2 cellular contexts compared by ENCODE assay signal in genomic region chr14:23925523-23926075, GRCh38.
A peak's percentile ranks its signal among the peaks of the same experiment; 100 is the strongest.
TF ChIP-seq lines count a peak whose summit lies in the region.

No MANE protein-coding gene starts in this region.

TF ChIP-seq in HepG2, 621 proteins besides CTCF, POLR2A, EP300 and RAD21:
- TF ChIP-seq ZKSCAN1 (IDR thresholded peaks at IDR 0.05; ENCODE audit: low read length) (no peak), ZBTB33 (CRISPR knock-in tag; IDR thresholded peaks at IDR 0.05) (no peak), MAFF (IDR thresholded peaks at IDR 0.05; ENCODE audit: low read depth, low read length) (peak; percentile 100), MAFG (CRISPR knock-in tag; IDR thresholded peaks at IDR 0.05) (peak; percentile 70; the same call in 1 of the 2 replicates), MAFK (conservative IDR thresholded peaks at IDR 0.05 in 1 of 2, IDR thresholded peaks at IDR 0.05 in 1 of 2; ENCODE audit: low read length in 2 of 2) (peak; percentile 100), ZNF629 (CRISPR knock-in tag; conservative IDR thresholded peaks at IDR 0.05) (peak; percentile 59; the same call in 1 of the 2 replicates)
- TF ChIP-seq, protein P1, sequence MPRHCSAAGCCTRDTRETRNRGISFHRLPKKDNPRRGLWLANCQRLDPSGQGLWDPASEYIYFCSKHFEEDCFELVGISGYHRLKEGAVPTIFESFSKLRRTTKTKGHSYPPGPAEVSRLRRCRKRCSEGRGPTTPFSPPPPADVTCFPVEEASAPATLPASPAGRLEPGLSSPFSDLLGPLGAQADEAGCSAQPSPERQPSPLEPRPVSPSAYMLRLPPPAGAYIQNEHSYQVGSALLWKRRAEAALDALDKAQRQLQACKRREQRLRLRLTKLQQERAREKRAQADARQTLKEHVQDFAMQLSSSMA (CRISPR knock-in tag; IDR thresholded peaks at IDR 0.05) = 0 out of 2 replicates have a peak, but pooled peaks have one; percentile 13
TF ChIP-seq in HepG2: peak in this region for 5.

TF ChIP-seq in K562, 482 proteins besides CTCF, POLR2A, EP300 and RAD21:
- TF ChIP-seq MAFK (IDR thresholded peaks at IDR 0.05; ENCODE audit: low read length) (peak; percentile 93), RFX7 (CRISPR knock-in tag; IDR thresholded peaks at IDR 0.05) (no peak), C11orf30 (IDR thresholded peaks at IDR 0.05; ENCODE audit: low read depth) (peak; percentile 86), ZNF316 (IDR thresholded peaks at IDR 0.05) (peak; percentile 91), ZNF3 (CRISPR knock-in tag; IDR thresholded peaks at IDR 0.05) (no peak), RBM25 (IDR thresholded peaks at IDR 0.05; ENCODE audit: low read depth, low read length, severe bottlenecking) (peak; percentile 55), MAFF (IDR thresholded peaks at IDR 0.05; ENCODE audit: low read length) (peak; percentile 92), MAFG (tag; conservative IDR thresholded peaks at IDR 0.05) (peak; percentile 85)
- TF ChIP-seq, protein P2, sequence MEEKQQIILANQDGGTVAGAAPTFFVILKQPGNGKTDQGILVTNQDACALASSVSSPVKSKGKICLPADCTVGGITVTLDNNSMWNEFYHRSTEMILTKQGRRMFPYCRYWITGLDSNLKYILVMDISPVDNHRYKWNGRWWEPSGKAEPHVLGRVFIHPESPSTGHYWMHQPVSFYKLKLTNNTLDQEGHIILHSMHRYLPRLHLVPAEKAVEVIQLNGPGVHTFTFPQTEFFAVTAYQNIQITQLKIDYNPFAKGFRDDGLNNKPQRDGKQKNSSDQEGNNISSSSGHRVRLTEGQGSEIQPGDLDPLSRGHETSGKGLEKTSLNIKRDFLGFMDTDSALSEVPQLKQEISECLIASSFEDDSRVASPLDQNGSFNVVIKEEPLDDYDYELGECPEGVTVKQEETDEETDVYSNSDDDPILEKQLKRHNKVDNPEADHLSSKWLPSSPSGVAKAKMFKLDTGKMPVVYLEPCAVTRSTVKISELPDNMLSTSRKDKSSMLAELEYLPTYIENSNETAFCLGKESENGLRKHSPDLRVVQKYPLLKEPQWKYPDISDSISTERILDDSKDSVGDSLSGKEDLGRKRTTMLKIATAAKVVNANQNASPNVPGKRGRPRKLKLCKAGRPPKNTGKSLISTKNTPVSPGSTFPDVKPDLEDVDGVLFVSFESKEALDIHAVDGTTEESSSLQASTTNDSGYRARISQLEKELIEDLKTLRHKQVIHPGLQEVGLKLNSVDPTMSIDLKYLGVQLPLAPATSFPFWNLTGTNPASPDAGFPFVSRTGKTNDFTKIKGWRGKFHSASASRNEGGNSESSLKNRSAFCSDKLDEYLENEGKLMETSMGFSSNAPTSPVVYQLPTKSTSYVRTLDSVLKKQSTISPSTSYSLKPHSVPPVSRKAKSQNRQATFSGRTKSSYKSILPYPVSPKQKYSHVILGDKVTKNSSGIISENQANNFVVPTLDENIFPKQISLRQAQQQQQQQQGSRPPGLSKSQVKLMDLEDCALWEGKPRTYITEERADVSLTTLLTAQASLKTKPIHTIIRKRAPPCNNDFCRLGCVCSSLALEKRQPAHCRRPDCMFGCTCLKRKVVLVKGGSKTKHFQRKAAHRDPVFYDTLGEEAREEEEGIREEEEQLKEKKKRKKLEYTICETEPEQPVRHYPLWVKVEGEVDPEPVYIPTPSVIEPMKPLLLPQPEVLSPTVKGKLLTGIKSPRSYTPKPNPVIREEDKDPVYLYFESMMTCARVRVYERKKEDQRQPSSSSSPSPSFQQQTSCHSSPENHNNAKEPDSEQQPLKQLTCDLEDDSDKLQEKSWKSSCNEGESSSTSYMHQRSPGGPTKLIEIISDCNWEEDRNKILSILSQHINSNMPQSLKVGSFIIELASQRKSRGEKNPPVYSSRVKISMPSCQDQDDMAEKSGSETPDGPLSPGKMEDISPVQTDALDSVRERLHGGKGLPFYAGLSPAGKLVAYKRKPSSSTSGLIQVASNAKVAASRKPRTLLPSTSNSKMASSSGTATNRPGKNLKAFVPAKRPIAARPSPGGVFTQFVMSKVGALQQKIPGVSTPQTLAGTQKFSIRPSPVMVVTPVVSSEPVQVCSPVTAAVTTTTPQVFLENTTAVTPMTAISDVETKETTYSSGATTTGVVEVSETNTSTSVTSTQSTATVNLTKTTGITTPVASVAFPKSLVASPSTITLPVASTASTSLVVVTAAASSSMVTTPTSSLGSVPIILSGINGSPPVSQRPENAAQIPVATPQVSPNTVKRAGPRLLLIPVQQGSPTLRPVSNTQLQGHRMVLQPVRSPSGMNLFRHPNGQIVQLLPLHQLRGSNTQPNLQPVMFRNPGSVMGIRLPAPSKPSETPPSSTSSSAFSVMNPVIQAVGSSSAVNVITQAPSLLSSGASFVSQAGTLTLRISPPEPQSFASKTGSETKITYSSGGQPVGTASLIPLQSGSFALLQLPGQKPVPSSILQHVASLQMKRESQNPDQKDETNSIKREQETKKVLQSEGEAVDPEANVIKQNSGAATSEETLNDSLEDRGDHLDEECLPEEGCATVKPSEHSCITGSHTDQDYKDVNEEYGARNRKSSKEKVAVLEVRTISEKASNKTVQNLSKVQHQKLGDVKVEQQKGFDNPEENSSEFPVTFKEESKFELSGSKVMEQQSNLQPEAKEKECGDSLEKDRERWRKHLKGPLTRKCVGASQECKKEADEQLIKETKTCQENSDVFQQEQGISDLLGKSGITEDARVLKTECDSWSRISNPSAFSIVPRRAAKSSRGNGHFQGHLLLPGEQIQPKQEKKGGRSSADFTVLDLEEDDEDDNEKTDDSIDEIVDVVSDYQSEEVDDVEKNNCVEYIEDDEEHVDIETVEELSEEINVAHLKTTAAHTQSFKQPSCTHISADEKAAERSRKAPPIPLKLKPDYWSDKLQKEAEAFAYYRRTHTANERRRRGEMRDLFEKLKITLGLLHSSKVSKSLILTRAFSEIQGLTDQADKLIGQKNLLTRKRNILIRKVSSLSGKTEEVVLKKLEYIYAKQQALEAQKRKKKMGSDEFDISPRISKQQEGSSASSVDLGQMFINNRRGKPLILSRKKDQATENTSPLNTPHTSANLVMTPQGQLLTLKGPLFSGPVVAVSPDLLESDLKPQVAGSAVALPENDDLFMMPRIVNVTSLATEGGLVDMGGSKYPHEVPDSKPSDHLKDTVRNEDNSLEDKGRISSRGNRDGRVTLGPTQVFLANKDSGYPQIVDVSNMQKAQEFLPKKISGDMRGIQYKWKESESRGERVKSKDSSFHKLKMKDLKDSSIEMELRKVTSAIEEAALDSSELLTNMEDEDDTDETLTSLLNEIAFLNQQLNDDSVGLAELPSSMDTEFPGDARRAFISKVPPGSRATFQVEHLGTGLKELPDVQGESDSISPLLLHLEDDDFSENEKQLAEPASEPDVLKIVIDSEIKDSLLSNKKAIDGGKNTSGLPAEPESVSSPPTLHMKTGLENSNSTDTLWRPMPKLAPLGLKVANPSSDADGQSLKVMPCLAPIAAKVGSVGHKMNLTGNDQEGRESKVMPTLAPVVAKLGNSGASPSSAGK (IDR thresholded peaks at IDR 0.05) = no peak
- TF ChIP-seq, protein P3, sequence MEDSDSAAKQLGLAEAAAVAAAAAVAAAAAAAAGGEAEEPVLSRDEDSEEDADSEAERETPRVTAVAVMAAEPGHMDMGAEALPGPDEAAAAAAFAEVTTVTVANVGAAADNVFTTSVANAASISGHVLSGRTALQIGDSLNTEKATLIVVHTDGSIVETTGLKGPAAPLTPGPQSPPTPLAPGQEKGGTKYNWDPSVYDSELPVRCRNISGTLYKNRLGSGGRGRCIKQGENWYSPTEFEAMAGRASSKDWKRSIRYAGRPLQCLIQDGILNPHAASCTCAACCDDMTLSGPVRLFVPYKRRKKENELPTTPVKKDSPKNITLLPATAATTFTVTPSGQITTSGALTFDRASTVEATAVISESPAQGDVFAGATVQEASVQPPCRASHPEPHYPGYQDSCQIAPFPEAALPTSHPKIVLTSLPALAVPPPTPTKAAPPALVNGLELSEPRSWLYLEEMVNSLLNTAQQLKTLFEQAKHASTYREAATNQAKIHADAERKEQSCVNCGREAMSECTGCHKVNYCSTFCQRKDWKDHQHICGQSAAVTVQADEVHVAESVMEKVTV (CRISPR knock-in tag; IDR thresholded peaks at IDR 0.05) = no peak
- TF ChIP-seq, protein P4, sequence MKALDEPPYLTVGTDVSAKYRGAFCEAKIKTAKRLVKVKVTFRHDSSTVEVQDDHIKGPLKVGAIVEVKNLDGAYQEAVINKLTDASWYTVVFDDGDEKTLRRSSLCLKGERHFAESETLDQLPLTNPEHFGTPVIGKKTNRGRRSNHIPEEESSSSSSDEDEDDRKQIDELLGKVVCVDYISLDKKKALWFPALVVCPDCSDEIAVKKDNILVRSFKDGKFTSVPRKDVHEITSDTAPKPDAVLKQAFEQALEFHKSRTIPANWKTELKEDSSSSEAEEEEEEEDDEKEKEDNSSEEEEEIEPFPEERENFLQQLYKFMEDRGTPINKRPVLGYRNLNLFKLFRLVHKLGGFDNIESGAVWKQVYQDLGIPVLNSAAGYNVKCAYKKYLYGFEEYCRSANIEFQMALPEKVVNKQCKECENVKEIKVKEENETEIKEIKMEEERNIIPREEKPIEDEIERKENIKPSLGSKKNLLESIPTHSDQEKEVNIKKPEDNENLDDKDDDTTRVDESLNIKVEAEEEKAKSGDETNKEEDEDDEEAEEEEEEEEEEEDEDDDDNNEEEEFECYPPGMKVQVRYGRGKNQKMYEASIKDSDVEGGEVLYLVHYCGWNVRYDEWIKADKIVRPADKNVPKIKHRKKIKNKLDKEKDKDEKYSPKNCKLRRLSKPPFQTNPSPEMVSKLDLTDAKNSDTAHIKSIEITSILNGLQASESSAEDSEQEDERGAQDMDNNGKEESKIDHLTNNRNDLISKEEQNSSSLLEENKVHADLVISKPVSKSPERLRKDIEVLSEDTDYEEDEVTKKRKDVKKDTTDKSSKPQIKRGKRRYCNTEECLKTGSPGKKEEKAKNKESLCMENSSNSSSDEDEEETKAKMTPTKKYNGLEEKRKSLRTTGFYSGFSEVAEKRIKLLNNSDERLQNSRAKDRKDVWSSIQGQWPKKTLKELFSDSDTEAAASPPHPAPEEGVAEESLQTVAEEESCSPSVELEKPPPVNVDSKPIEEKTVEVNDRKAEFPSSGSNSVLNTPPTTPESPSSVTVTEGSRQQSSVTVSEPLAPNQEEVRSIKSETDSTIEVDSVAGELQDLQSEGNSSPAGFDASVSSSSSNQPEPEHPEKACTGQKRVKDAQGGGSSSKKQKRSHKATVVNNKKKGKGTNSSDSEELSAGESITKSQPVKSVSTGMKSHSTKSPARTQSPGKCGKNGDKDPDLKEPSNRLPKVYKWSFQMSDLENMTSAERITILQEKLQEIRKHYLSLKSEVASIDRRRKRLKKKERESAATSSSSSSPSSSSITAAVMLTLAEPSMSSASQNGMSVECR (CRISPR knock-in tag; IDR thresholded peaks at IDR 0.05) = no peak
